Comparison of ENCODE assay signal across 12 cellular contexts in genomic region chr6:31578461-31579118, GRCh38. TPM values are rescaled to one million over a fixed set of nuclear protein-coding genes. Genes with fewer than 3 reads are reported as not detected.
DNase-seq lines count a peak whose midpoint lies in the region; ATAC-seq and TF ChIP-seq lines count a peak whose summit lies in the region.
"Had no signal": no experiment of that assay in that cellular context is flagged by ENCODE, and none has a peak within 500 bp of the region (broad histone marks: within the 10 kb centered on the region; RNA-seq: fewer than 3 reads in every experiment).

No MANE protein-coding gene starts in this region.

- TF ChIP-seq POLR2A in vagina (IDR thresholded peaks at IDR 0.05), result no peak

- DNase-seq in M059J (ENCODE audit: low read depth) (peak; percentile 50), NCI-H446 treated with DMSO at 0.1 percent for 48 hours (lab: John Stamatoyannopoulos, UW) (no peak), cerebellar cortex (ENCODE audit: low spot score) (no peak), NCI-H524 (lab: John Stamatoyannopoulos, UW) (no peak), vagina (ENCODE audit: extremely low spot score in 2 of 2) (no peak)
- peak in 1 of 10 donors; percentile 22 for DNase-seq in naive thymus-derived CD8-positive, alpha-beta T cell
- DNase-seq: head of caudate nucleus, NCI-H1436, occipital lobe had no signal

- no peak for ATAC-seq in naive thymus-derived CD8-positive, alpha-beta T cell

- no peaks in the 10 kb centered on the region for H3K9me3 Mint-ChIP-seq in activated naive CD8-positive, alpha-beta T cell (ENCODE audit: low read depth)
- no peaks in the 10 kb centered on the region for H3K9me3 Mint-ChIP-seq in naive thymus-derived CD8-positive, alpha-beta T cell

- intact Hi-C loops in vagina (cut with DNase I), result no loop called here

- no peaks in the 10 kb centered on the region for H3K27me3 ChIP-seq in vagina

- no peaks in the 10 kb centered on the region for H3K27me3 Mint-ChIP-seq in activated naive CD8-positive, alpha-beta T cell
- no peaks in the 10 kb centered on the region for H3K27me3 Mint-ChIP-seq in naive thymus-derived CD8-positive, alpha-beta T cell

- no peaks in the 10 kb centered on the region for H3K9me3 ChIP-seq in vagina

- POLR2A ChIA-PET in naive thymus-derived CD8-positive, alpha-beta T cell (lab: Charles Lee), result interaction anchor here (0.6 to 38.0 kb wide), 5 partner anchors 7 to 159 kb away, joined by 3 to 1584 read pairs (median 68); partner anchors contain the start of genes ATP6V1G2, LST1, LTA and LTB

- H3K36me3 Mint-ChIP-seq in activated naive CD8-positive, alpha-beta T cell, result peaks cover 20% of the 10 kb centered on the region
- peaks cover 7 to 12% (median 11%) of the 10 kb centered on the region in 3 donors for H3K36me3 Mint-ChIP-seq in naive thymus-derived CD8-positive, alpha-beta T cell

- peaks cover 25% of the 10 kb centered on the region for H3K4me1 ChIP-seq in vagina

- peak overlapping the region; percentile 87 for H3K27ac Mint-ChIP-seq in activated naive CD8-positive, alpha-beta T cell
- peak overlapping the region in 9 of 10 donors; percentile 85 to 100 (median 91) for H3K27ac Mint-ChIP-seq in naive thymus-derived CD8-positive, alpha-beta T cell

- TF ChIP-seq CTCF in GM12875 (IDR thresholded peaks at IDR 0.05; ENCODE audit: borderline replicate concordance, insufficient read depth, low read depth, low read length) (no peak), vagina (IDR thresholded peaks at IDR 0.05) (no peak)

- H3K4me3 ChIP-seq in GM12875 (ENCODE audit: low read depth, low read length) (peak overlapping the region; percentile 31), vagina (no peak overlapping the region)

- no peak overlapping the region for H3K27ac ChIP-seq in vagina

- H3K4me3 Mint-ChIP-seq in activated naive CD8-positive, alpha-beta T cell, result peak overlapping the region; percentile 95
- H3K4me3 Mint-ChIP-seq in naive thymus-derived CD8-positive, alpha-beta T cell, result peak overlapping the region in 9 of 10 donors; percentile 6 to 99 (median 76)

- H3K36me3 ChIP-seq in vagina, result no peaks in the 10 kb centered on the region

- H3K4me1 Mint-ChIP-seq in activated naive CD8-positive, alpha-beta T cell (ENCODE audit: low read depth), result peaks cover 60% of the 10 kb centered on the region
- H3K4me1 Mint-ChIP-seq in naive thymus-derived CD8-positive, alpha-beta T cell, result peaks cover 39 to 87% (median 80%) of the 10 kb centered on the region in 4 donors

RNA-seq across cellular contexts. Expression of gene TNF, which starts 3.2 kb away (rescaled TPM):
- 0.47 and 0.62 TPM in 2 replicates for total RNA-seq in M059J (2014; rRNA removed; shearing (Covaris generic))
- 1 to 10 TPM; 2.1 to 2.3 TPM for total RNA-seq in naive thymus-derived CD8-positive, alpha-beta T cell
- polyA plus RNA-seq in naive thymus-derived CD8-positive, alpha-beta T cell, result under 1 TPM; 0.11 to 0.53 (median 0.37) TPM
- not detected for total RNA-seq in vagina
- total RNA-seq: occipital lobe had no signal

RNA-seq across cellular contexts. Expression of gene LTB, which starts 3.6 kb away (rescaled TPM):
- 2.1 and 4.6 TPM in 2 replicates for total RNA-seq in M059J (2014; rRNA removed; shearing (Covaris generic))
- 100 to 1,000 TPM; 450 to 469 TPM for total RNA-seq in naive thymus-derived CD8-positive, alpha-beta T cell
- 1,000 to 10,000 TPM in 2 of 3 donors, 100 to 1,000 TPM in 1; 707 to 1,760 (median 1,173) TPM for polyA plus RNA-seq in naive thymus-derived CD8-positive, alpha-beta T cell
- total RNA-seq in vagina, result 5.4 TPM
- total RNA-seq: cerebellum had no signal

RNA-seq across cellular contexts. Expression of gene LTA, which starts 6.5 kb away (rescaled TPM):
- total RNA-seq in M059J (2014; rRNA removed; shearing (Covaris generic)), result not detected in 2 replicates
- 10 to 100 TPM; 14.3 to 16.2 TPM for total RNA-seq in naive thymus-derived CD8-positive, alpha-beta T cell
- 10 to 100 TPM; 11.0 to 40.1 (median 29.9) TPM for polyA plus RNA-seq in naive thymus-derived CD8-positive, alpha-beta T cell
- total RNA-seq in vagina, result not detected
- total RNA-seq: cerebellum, occipital lobe had no signal

RNA-seq across cellular contexts. Expression of gene LST1, which starts 7.5 kb away (rescaled TPM):
- not detected in 2 replicates for total RNA-seq in M059J (2014; rRNA removed; shearing (Covaris generic))
- total RNA-seq in naive thymus-derived CD8-positive, alpha-beta T cell, result 10 to 100 TPM; 13.7 to 19.1 TPM
- 10 to 100 TPM; 13.4 to 18.0 (median 15.0) TPM for polyA plus RNA-seq in naive thymus-derived CD8-positive, alpha-beta T cell
- not detected for total RNA-seq in vagina

RNA-seq across cellular contexts. Expression of gene NCR3, which starts 14.2 kb away (rescaled TPM):
- not detected in 2 replicates for total RNA-seq in M059J (2014; rRNA removed; shearing (Covaris generic))
- total RNA-seq in naive thymus-derived CD8-positive, alpha-beta T cell, result 1 to 10 TPM; 8.5 to 8.8 TPM
- polyA plus RNA-seq in naive thymus-derived CD8-positive, alpha-beta T cell, result 10 to 100 TPM; 54.3 to 86.3 (median 76.0) TPM
- total RNA-seq in vagina, result not detected
- total RNA-seq: cerebellum, occipital lobe had no signal

Comparison
In these comparisons a context has a peak if more than half of its experiments do, and no peak if none do; other contexts are left out.
1. RNA of gene LTB, which starts 3.6 kb away (total RNA-seq): 450 to 469 TPM in naive thymus-derived CD8-positive, alpha-beta T cell; 5.4 TPM in vagina (single experiment) and 2.1 to 4.6 TPM in M059J; every median in the first group is over 10 times any median in the second.
2. RNA of gene LTA, which starts 6.5 kb away (total RNA-seq): 14.3 to 16.2 TPM in naive thymus-derived CD8-positive, alpha-beta T cell; not detected in M059J and not detected in vagina (single experiment); every median in the first group is over 10 times any median in the second.